In the genomic region with DNA sequence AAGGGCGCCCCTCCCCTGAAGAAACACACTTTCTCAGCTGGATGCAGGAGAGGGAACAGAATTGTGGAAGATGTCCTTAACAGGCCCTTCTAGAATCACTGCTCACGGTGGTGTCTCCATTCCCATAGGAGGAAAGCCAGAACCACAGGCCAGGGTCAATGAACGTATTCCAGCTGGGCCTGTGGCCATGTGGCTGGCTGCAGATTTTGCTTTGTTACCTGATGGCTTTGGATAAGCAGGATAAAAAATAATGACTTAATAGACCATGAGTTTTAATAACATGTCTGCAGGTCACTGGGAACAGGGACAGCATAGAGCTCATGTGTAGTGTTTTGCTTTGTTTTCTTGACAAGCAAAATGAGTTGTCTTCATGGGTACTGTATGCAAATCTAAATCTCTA, we compare ENCODE assay signal across 17 cellular contexts.
DNase-seq lines count a peak whose midpoint lies in the region; ATAC-seq and TF ChIP-seq lines count a peak whose summit lies in the region.
"Had no signal": no experiment of that assay in that cellular context is flagged by ENCODE, and none has a peak within 500 bp of the region (broad histone marks: within the 10 kb centered on the region; RNA-seq: fewer than 3 reads in every experiment).

No MANE protein-coding gene starts in this region.

- 60% methylated on average over 1 of the region's 3 CpGs; no CpG with 5 or more reads in 1 of the 2 donors for WGBS in gastroesophageal sphincter (ENCODE audit: low coverage in 1 of 2), 2 donors

- H4K20me1 ChIP-seq in neural progenitor cell (ENCODE audit: low read depth), result no peaks in the 10 kb centered on the region

- peaks cover 19% of the 10 kb centered on the region for H3F3A ChIP-seq in neural progenitor cell (ENCODE audit: low read depth)

- H3K27me3 ChIP-seq in BE2C (no peaks in the 10 kb centered on the region), gastroesophageal sphincter (no peaks in the 10 kb centered on the region), neural progenitor cell (no peaks in the 10 kb centered on the region)
- H3K27me3 ChIP-seq: SJCRH30 had no signal

- no peak overlapping the region for H3K4me3 Mint-ChIP-seq in neural progenitor cell
- H3K4me3 Mint-ChIP-seq in activated naive CD8-positive, alpha-beta T cell treated with anti-CD3 and anti-CD28 coated beads, Interleukin-2, amount 50 U/mL, for 24 hours, result no peak overlapping the region

- TF ChIP-seq CTCF in BE2C (IDR thresholded peaks at IDR 0.05; ENCODE audit: low read depth, low read length) (no peak), gastroesophageal sphincter (IDR thresholded peaks at IDR 0.05) (no peak), neural progenitor cell (IDR thresholded peaks at IDR 0.05) (no peak), foreskin fibroblast (IDR thresholded peaks at IDR 0.05; ENCODE audit: low read depth, low read length) (no peak)

- TF ChIP-seq EP300 in gastroesophageal sphincter (IDR thresholded peaks at IDR 0.05), result no peak

- H3K9me3 ChIP-seq in BE2C (no peaks in the 10 kb centered on the region), gastroesophageal sphincter (no peaks in the 10 kb centered on the region), neural progenitor cell (ENCODE audit: low read depth) (no peaks in the 10 kb centered on the region)
- H3K9me3 ChIP-seq: SJCRH30 had no signal

- no peaks in the 10 kb centered on the region for H3K27me3 Mint-ChIP-seq in neural progenitor cell (ENCODE audit: insufficient read depth, low read depth)
- no peaks in the 10 kb centered on the region for H3K27me3 Mint-ChIP-seq in activated naive CD8-positive, alpha-beta T cell treated with anti-CD3 and anti-CD28 coated beads, Interleukin-2, amount 50 U/mL, for 24 hours

- H2AFZ ChIP-seq in neural progenitor cell (replicated peaks), result peak overlapping the region; percentile 46
- H2AFZ ChIP-seq: PC-9 had no signal

- H3K79me2 ChIP-seq in neural progenitor cell (ENCODE audit: low read depth), result no peaks in the 10 kb centered on the region

- H3K36me3 ChIP-seq in BE2C (no peaks in the 10 kb centered on the region), gastroesophageal sphincter (no peaks in the 10 kb centered on the region), neural progenitor cell (no peaks in the 10 kb centered on the region)
- H3K36me3 ChIP-seq: SJCRH30 had no signal

- no peaks in the 10 kb centered on the region for H3K36me3 Mint-ChIP-seq in neural progenitor cell
- H3K36me3 Mint-ChIP-seq in activated naive CD8-positive, alpha-beta T cell treated with anti-CD3 and anti-CD28 coated beads, Interleukin-2, amount 50 U/mL, for 24 hours (ENCODE audit: low read depth), result no peaks in the 10 kb centered on the region

- no peak overlapping the region for H3K27ac Mint-ChIP-seq in neural progenitor cell
- H3K27ac Mint-ChIP-seq in activated naive CD8-positive, alpha-beta T cell treated with anti-CD3 and anti-CD28 coated beads, Interleukin-2, amount 50 U/mL, for 24 hours, result no peak overlapping the region

- H3K27ac ChIP-seq in angular gyrus (ENCODE audit: low read depth, low read length) (peak overlapping the region; percentile 61), gastroesophageal sphincter (peak overlapping the region in 3 of 4 donors; percentile 15 to 44 (median 31)), neural progenitor cell (no peak overlapping the region)
- H3K27ac ChIP-seq: 22Rv1, PC-9, SJCRH30 had no signal

- H3K9ac ChIP-seq in neural progenitor cell, result no peak overlapping the region

- H3K9me3 Mint-ChIP-seq in neural progenitor cell, result no peaks in the 10 kb centered on the region
- no peaks in the 10 kb centered on the region for H3K9me3 Mint-ChIP-seq in activated naive CD8-positive, alpha-beta T cell treated with anti-CD3 and anti-CD28 coated beads, Interleukin-2, amount 50 U/mL, for 24 hours

- ATAC-seq in gastroesophageal sphincter (no peak), GM21390 (IDR thresholded peaks at IDR 0.05; ENCODE audit: unreplicated experiment) (no peak)
- ATAC-seq in activated naive CD8-positive, alpha-beta T cell treated with anti-CD3 and anti-CD28 coated beads, Interleukin-2, amount 50 U/mL, for 24 hours, result no peak

- H3K4me2 ChIP-seq in neural progenitor cell, result no peak overlapping the region
- H3K4me2 ChIP-seq: PC-9 had no signal

- H3K4me1 Mint-ChIP-seq in neural progenitor cell, result peaks cover 36% of the 10 kb centered on the region
- no peaks in the 10 kb centered on the region for H3K4me1 Mint-ChIP-seq in activated naive CD8-positive, alpha-beta T cell treated with anti-CD3 and anti-CD28 coated beads, Interleukin-2, amount 50 U/mL, for 24 hours

- TF ChIP-seq POLR2A in gastroesophageal sphincter (IDR thresholded peaks at IDR 0.05), result no peak

- H3K4me3 ChIP-seq in BE2C (ENCODE audit: low read depth, low read length) (no peak overlapping the region), gastroesophageal sphincter (no peak overlapping the region), neural progenitor cell (no peak overlapping the region), foreskin fibroblast (ENCODE audit: low read depth in 1 of 2, low read length in 2 of 2) (no peak overlapping the region)
- H3K4me3 ChIP-seq: PC-9, SJCRH30 had no signal

- DNase-seq in BE2C, result peak; percentile 43
- no peak for DNase-seq in neural progenitor cell (ENCODE audit: low spot score)
- no peak for DNase-seq in activated naive CD8-positive, alpha-beta T cell treated with anti-CD3 and anti-CD28 coated beads, Interleukin-2, amount 50 U/mL, for 24 hours
- no peak for DNase-seq in amygdala (lab: John Stamatoyannopoulos, UW)
- DNase-seq in foreskin fibroblast, result no peak
- DNase-seq: AML-193, DMS 273 treated with DMSO at 0.1 percent for 48 hours, NCI-H1105 treated with DMSO at 0.1 percent for 48 hours, NCI-H1694 treated with DMSO at 0.1 percent for 48 hours, NCI-H510A, NCI-H774, PC-9, SJCRH30 had no signal

- H3K4me1 ChIP-seq in BE2C, result peaks cover 10% of the 10 kb centered on the region
- H3K4me1 ChIP-seq in gastroesophageal sphincter, result peaks cover 0 to 23% (median 8%) of the 10 kb centered on the region in 3 donors
- peaks cover 48% of the 10 kb centered on the region for H3K4me1 ChIP-seq in neural progenitor cell
